ENCODE assay signal across 10 cellular contexts in genomic region chr12:113183030-113183589, GRCh38. TPM values are rescaled to one million over a fixed set of nuclear protein-coding genes. Genes with fewer than 3 reads are reported as not detected.
A peak's percentile ranks its signal among the peaks of the same experiment; 100 is the strongest.
DNase-seq lines count a peak whose midpoint lies in the region; ATAC-seq and TF ChIP-seq lines count a peak whose summit lies in the region.
"Had no signal": no experiment of that assay in that cellular context is flagged by ENCODE, and none has a peak within 500 bp of the region (broad histone marks: within the 10 kb centered on the region; RNA-seq: fewer than 3 reads in every experiment).

No MANE protein-coding gene starts in this region.

- DNase-seq in Caco-2 (no peak), NB4 (ENCODE audit: low read depth) (no peak), NCI-H1436 (lab: John Stamatoyannopoulos, UW) (no peak), ovary (no peak)
- DNase-seq in effector memory CD8-positive, alpha-beta T cell: no peak
- DNase-seq: IMR-90, NCI-H774, occipital lobe had no signal

- H3K4me3 ChIP-seq in Caco-2 (ENCODE audit: low read depth, low read length) (no peak overlapping the region), NB4 (ENCODE audit: low read depth, low read length) (peak overlapping the region; percentile 42), ovary (no peak overlapping the region)
- H3K4me3 ChIP-seq: SK-N-MC had no signal

- H3K27me3 Mint-ChIP-seq in Caco-2 (ENCODE audit: insufficient read depth, unreplicated experiment): no peaks in the 10 kb centered on the region
- no peaks in the 10 kb centered on the region for H3K27me3 Mint-ChIP-seq in effector memory CD8-positive, alpha-beta T cell

- intact Hi-C loops in Caco-2 (cut with micrococcal nuclease; ENCODE audit: unreplicated experiment) (no loop called here), ovary (cut with DNase I) (no loop called here)

- H3K36me3 ChIP-seq in Caco-2 (ENCODE audit: control insufficient read depth, insufficient read depth, low read length) (peaks cover 5% of the 10 kb centered on the region), ovary (no peaks in the 10 kb centered on the region)

- TF ChIP-seq CTCF in Caco-2 (IDR thresholded peaks at IDR 0.05; ENCODE audit: insufficient read depth in 1 of 2, low read depth in 1 of 2, low read length in 1 of 2, severe bottlenecking in 1 of 2, unreplicated experiment in 1 of 2) (no peak), NB4 (IDR thresholded peaks at IDR 0.05; ENCODE audit: low read depth, low read length) (no peak), ovary (IDR thresholded peaks at IDR 0.05) (no peak)

- no peaks in the 10 kb centered on the region for H3K9me3 Mint-ChIP-seq in Caco-2 (ENCODE audit: unreplicated experiment)
- H3K9me3 Mint-ChIP-seq in effector memory CD8-positive, alpha-beta T cell: no peaks in the 10 kb centered on the region

- WGBS in ovary, 3 donors: 92 to 95% (median 93%) methylated on average over 11 of the region's 11 CpGs

- H3K4me1 ChIP-seq in Caco-2: no peaks in the 10 kb centered on the region
- peaks cover 12% of the 10 kb centered on the region for H3K4me1 ChIP-seq in ovary (ENCODE audit: insufficient read depth)

- no peak overlapping the region for H3K27ac Mint-ChIP-seq in Caco-2 (ENCODE audit: unreplicated experiment)
- H3K27ac Mint-ChIP-seq in effector memory CD8-positive, alpha-beta T cell: peak overlapping the region; percentile 41 to 78

- no peak overlapping the region for H3K27ac ChIP-seq in ovary
- H3K27ac ChIP-seq: SK-N-MC had no signal

- POLR2A ChIA-PET in Caco-2 (lab: Charles Lee): no interaction called here

- H3K9me3 ChIP-seq in Caco-2 (no peaks in the 10 kb centered on the region), ovary (no peaks in the 10 kb centered on the region)

- no peak overlapping the region for H3K4me3 Mint-ChIP-seq in Caco-2 (ENCODE audit: unreplicated experiment)
- peak overlapping the region; percentile 88 to 89 for H3K4me3 Mint-ChIP-seq in effector memory CD8-positive, alpha-beta T cell

- no peak for TF ChIP-seq EP300 in ovary (IDR thresholded peaks at IDR 0.05)

- peaks cover 79% of the 10 kb centered on the region for H3K36me3 Mint-ChIP-seq in Caco-2 (ENCODE audit: insufficient read depth, unreplicated experiment)
- peaks cover 40% of the 10 kb centered on the region for H3K36me3 Mint-ChIP-seq in effector memory CD8-positive, alpha-beta T cell (ENCODE audit: insufficient read depth)

- BruUV-seq in Caco-2 (replicated peaks; lab: Mats Ljungman, UMichigan): TSS peak; percentile 51

- no peak for TF ChIP-seq POLR2A in NB4 (IDR thresholded peaks at IDR 0.05; ENCODE audit: extremely low read depth, insufficient read length)
- no peak for TF ChIP-seq POLR2A in ovary (IDR thresholded peaks at IDR 0.05)

- no peak for ATAC-seq in effector memory CD8-positive, alpha-beta T cell (replicated peaks)

- H3K4me1 Mint-ChIP-seq in Caco-2 (ENCODE audit: low read depth, unreplicated experiment): peaks cover 10% of the 10 kb centered on the region
- H3K4me1 Mint-ChIP-seq in effector memory CD8-positive, alpha-beta T cell (ENCODE audit: low read depth in 2 of 2): peaks cover 19 to 32% of the 10 kb centered on the region in 2 donors

- CTCF ChIA-PET in Caco-2 (lab: Charles Lee): interaction anchor here (0.6 kb wide), 1 partner anchor 22 kb away, joined by 4 read pairs; no protein-coding TSS in a partner anchor

- H3K27me3 ChIP-seq in Caco-2 (replicated peaks; ENCODE audit: control insufficient read depth, insufficient read depth, low read length): no peaks in the 10 kb centered on the region
- no peaks in the 10 kb centered on the region for H3K27me3 ChIP-seq in ovary

RNA-seq across cellular contexts. Expression of gene DDX54, which starts 2.2 kb away (rescaled TPM):
- total RNA-seq in Caco-2 (2022) (101 and 110 TPM in 2 replicates), ovary (10 to 100 TPM; 54.0 to 77.5 (median 71.4) TPM)
- polyA plus RNA-seq in ovary: 10 to 100 TPM; 10.8 to 42.4 TPM

RNA-seq across cellular contexts. Expression of gene RITA1, which starts 2.4 kb away (rescaled TPM):
- total RNA-seq in Caco-2 (2022): 32.7 and 33.6 TPM in 2 replicates
- 10 to 100 TPM; 13.6 to 19.4 (median 15.4) TPM for total RNA-seq in ovary
- 10 to 100 TPM in 1 of 2 donors, 1 to 10 TPM in 1; 6.8 to 11.0 TPM for polyA plus RNA-seq in ovary

RNA-seq across cellular contexts. Expression of gene CFAP73, which starts 33.6 kb away (rescaled TPM):
- total RNA-seq in Caco-2 (2022) (0.23 TPM in 1 of 2 replicates, not detected in the other), ovary (10 to 100 TPM in 1 of 7 donors, 1 to 10 TPM in 3, under 1 TPM in 1, not detected in 2; 0.72 to 38.3 (median 1.6) TPM)
- under 1 TPM in 1 of 2 donors, not detected in 1; 0.15 TPM for polyA plus RNA-seq in ovary
- total RNA-seq: glomerular endothelial cell, IMR-90 had no signal
- polyA plus RNA-seq: IMR-90 had no signal

RNA-seq across cellular contexts. Expression of gene TPCN1, which starts 38.2 kb away (rescaled TPM):
- 54.4 and 55.9 TPM in 2 replicates for total RNA-seq in Caco-2 (2022)
- 10 to 100 TPM; 29.8 to 65.6 (median 54.8) TPM for total RNA-seq in ovary
- polyA plus RNA-seq in ovary: 10 to 100 TPM; 28.0 to 40.3 TPM

RNA-seq across cellular contexts. Expression of gene RASAL1, which starts 47.5 kb away (rescaled TPM):
- not detected in 2 replicates for total RNA-seq in Caco-2 (2022)
- total RNA-seq in ovary: 1 to 10 TPM in 4 of 7 donors, under 1 TPM in 1, not detected in 2; 0.36 to 5.1 (median 1.3) TPM
- polyA plus RNA-seq in ovary: under 1 TPM; 0.05 to 0.42 TPM
- total RNA-seq: glomerular endothelial cell, IMR-90 had no signal
- polyA plus RNA-seq: IMR-90 had no signal
